In genomic region chr6:47489995-47490394, GRCh38 we compare ENCODE assay signal across 23 cellular contexts.
"Had no signal": no experiment of that assay in that cellular context is flagged by ENCODE, and none has a peak within 500 bp of the region (broad histone marks: within the 10 kb centered on the region; RNA-seq: fewer than 3 reads in every experiment).

No MANE protein-coding gene starts in this region.

- H3K9me3 ChIP-seq: lower lobe of right lung, ovary, suprapubic skin, transverse colon, vagina had no signal

- H3K4me3 Mint-ChIP-seq: immature natural killer cell; memory B cell; natural killer cell; stimulated activated naive CD8-positive, alpha-beta T cell treated with anti-CD3 and anti-CD28 coated beads, Interleukin-15, amount 100 ng/mL, for 72 hours had no signal

- H3K4me1 ChIP-seq: lower lobe of right lung, vagina had no signal

- H3K27ac Mint-ChIP-seq: immature natural killer cell; memory B cell; stimulated activated naive CD8-positive, alpha-beta T cell treated with anti-CD3 and anti-CD28 coated beads, Interleukin-15, amount 100 ng/mL, for 72 hours had no signal

- H3K36me3 ChIP-seq: lower lobe of right lung, ovary, suprapubic skin, transverse colon, vagina had no signal

- ATAC-seq: left ventricle myocardium superior; lower lobe of right lung; natural killer cell; sciatic nerve; stimulated activated naive CD8-positive, alpha-beta T cell treated with anti-CD3 and anti-CD28 coated beads, Interleukin-15, amount 100 ng/mL, for 72 hours had no signal

- H3K36me3 Mint-ChIP-seq: immature natural killer cell, natural killer cell had no signal

- H3K9me3 Mint-ChIP-seq: immature natural killer cell; natural killer cell; stimulated activated naive CD8-positive, alpha-beta T cell treated with anti-CD3 and anti-CD28 coated beads, Interleukin-15, amount 100 ng/mL, for 72 hours had no signal

- H3K27me3 Mint-ChIP-seq: memory B cell; stimulated activated naive CD8-positive, alpha-beta T cell treated with anti-CD3 and anti-CD28 coated beads, Interleukin-15, amount 100 ng/mL, for 72 hours had no signal

- H3K27ac ChIP-seq: lower lobe of right lung, ovary, suprapubic skin, transverse colon, vagina had no signal

- DNase-seq: cortex of kidney; hypothalamus; immature natural killer cell; islet precursor cell; kidney glomerular epithelial cell; left ventricle myocardium superior; lower lobe of right lung; natural killer cell; occipital lobe; ovary; posterior cingulate gyrus; stimulated activated CD4-positive, alpha-beta T cell treated with anti-CD3 and anti-CD28 coated beads, Interleukin-12 subunit alpha, Interleukin-12 subunit beta, amount 100 ng/mL, for 4 hours; stimulated activated CD4-positive, alpha-beta T cell treated with anti-CD3 and anti-CD28 coated beads, Interleukin-1b, Interleukin-23, amount 100 ng/mL, for 48 hours; stimulated activated CD4-positive, alpha-beta T cell treated with anti-CD3 and anti-CD28 coated beads, Interleukin-4, amount 100 ng/mL, for 1 hour; stimulated activated CD8-positive, alpha-beta memory T cell treated with anti-CD3 and anti-CD28 coated beads, Interleukin-4, amount 100 ng/mL, for 48 hours; stimulated activated naive CD4-positive, alpha-beta T cell; stimulated activated naive CD8-positive, alpha-beta T cell treated with anti-CD3 and anti-CD28 coated beads, Interleukin-15, amount 100 ng/mL, for 72 hours; transverse colon had no signal

- H3K4me3 ChIP-seq: lower lobe of right lung, ovary, smooth muscle cell, suprapubic skin, transverse colon, vagina had no signal

- H3K27me3 ChIP-seq: ovary, suprapubic skin, transverse colon, vagina had no signal
